In genomic region chr11:27720277-27720830, GRCh38 we compare ENCODE assay signal across 9 cellular contexts. TPM values are rescaled to one million over a fixed set of nuclear protein-coding genes. Genes with fewer than 3 reads are reported as not detected.
DNase-seq lines count a peak whose midpoint lies in the region; ATAC-seq and TF ChIP-seq lines count a peak whose summit lies in the region.
"Had no signal": no experiment of that assay in that cellular context is flagged by ENCODE, and none has a peak within 500 bp of the region (broad histone marks: within the 10 kb centered on the region; RNA-seq: fewer than 3 reads in every experiment).

No MANE protein-coding gene starts in this region.

- TF ChIP-seq CTCF in fibroblast of mammary gland (conservative IDR thresholded peaks at IDR 0.05; ENCODE audit: control insufficient read depth, insufficient read depth, low read depth, low read length), result peak; percentile 24
- peak; percentile 15 for TF ChIP-seq CTCF in smooth muscle cell (IDR thresholded peaks at IDR 0.05; ENCODE audit: borderline replicate concordance, insufficient read depth, poor library complexity, severe bottlenecking)

- H3K9me3 Mint-ChIP-seq in activated T-cell treated with anti-CD3 and anti-CD28 coated beads, Interleukin-2, amount 50 U/mL, for 72 hours, result peaks cover 3 to 13% of the 10 kb centered on the region in 2 donors

- no peak overlapping the region for H3K9ac ChIP-seq in smooth muscle cell (ENCODE audit: low read depth)

- peaks cover 8% of the 10 kb centered on the region for H3K4me1 ChIP-seq in smooth muscle cell (ENCODE audit: low read depth)

- H3K27ac ChIP-seq in smooth muscle cell (ENCODE audit: low read depth), result no peak overlapping the region

- H3K4me2 ChIP-seq in smooth muscle cell, result no peak overlapping the region

- no peaks in the 10 kb centered on the region for H3K9me3 ChIP-seq in smooth muscle cell (replicated peaks; ENCODE audit: low read depth)

- H3K4me3 ChIP-seq in fibroblast of mammary gland (ENCODE audit: control insufficient read depth, low read depth, low read length) (no peak overlapping the region), smooth muscle cell (no peak overlapping the region)

- H3K27me3 Mint-ChIP-seq in activated T-cell treated with anti-CD3 and anti-CD28 coated beads, Interleukin-2, amount 50 U/mL, for 72 hours (ENCODE audit: low read depth), result peaks cover 66% of the 10 kb centered on the region

- no peaks in the 10 kb centered on the region for H3K36me3 ChIP-seq in smooth muscle cell (ENCODE audit: low read depth)

- peak; percentile 28 to 42 for DNase-seq in activated T-cell treated with anti-CD3 and anti-CD28 coated beads, Interleukin-2, amount 50 U/mL, for 48 hours
- no peak for DNase-seq in activated T-cell treated with anti-CD3 and anti-CD28 coated beads, Interleukin-2, amount 50 U/mL, for 72 hours
- DNase-seq in fibroblast of mammary gland (ENCODE audit: low read depth), result peak; percentile 54
- no peak for DNase-seq in smooth muscle cell (lab: John Stamatoyannopoulos, UW; ENCODE audit: unreplicated experiment)
- no peak for DNase-seq in RKO (ENCODE audit: low spot score)

- no peak overlapping the region for H2AFZ ChIP-seq in smooth muscle cell (ENCODE audit: low read depth)

- H3K27me3 ChIP-seq in smooth muscle cell (ENCODE audit: low read depth), result peaks cover 57% of the 10 kb centered on the region

- no peak overlapping the region for H3K27ac Mint-ChIP-seq in activated T-cell treated with anti-CD3 and anti-CD28 coated beads, Interleukin-2, amount 50 U/mL, for 72 hours

- peaks cover 3% of the 10 kb centered on the region for H3F3A ChIP-seq in smooth muscle cell (ENCODE audit: low read depth)

- H3K79me2 ChIP-seq in smooth muscle cell (ENCODE audit: low read depth), result no peaks in the 10 kb centered on the region

- 3% methylated on average over 25 of the region's 25 CpGs for WGBS in smooth muscle cell (ENCODE audit: low lambda C conversion rate)

- H3K36me3 Mint-ChIP-seq in activated T-cell treated with anti-CD3 and anti-CD28 coated beads, Interleukin-2, amount 50 U/mL, for 72 hours (ENCODE audit: insufficient read depth in 2 of 2), result peaks cover 3 to 14% of the 10 kb centered on the region in 2 donors

- H4K20me1 ChIP-seq in smooth muscle cell (ENCODE audit: low read depth), result no peaks in the 10 kb centered on the region

- no peak overlapping the region for H3K4me3 Mint-ChIP-seq in activated T-cell treated with anti-CD3 and anti-CD28 coated beads, Interleukin-2, amount 50 U/mL, for 72 hours

- peaks cover 9% of the 10 kb centered on the region for H3K4me1 Mint-ChIP-seq in activated T-cell treated with anti-CD3 and anti-CD28 coated beads, Interleukin-2, amount 50 U/mL, for 72 hours (ENCODE audit: low read depth)

- ATAC-seq in activated T-cell treated with anti-CD3 and anti-CD28 coated beads, Interleukin-2, amount 50 U/mL, for 72 hours (replicated peaks in 1 of 2), result no peak
- ATAC-seq in GM21576 (IDR thresholded peaks at IDR 0.05; ENCODE audit: unreplicated experiment), result no peak
- no peak for ATAC-seq in HG03342 (IDR thresholded peaks at IDR 0.05; ENCODE audit: unreplicated experiment)
- ATAC-seq: right cardiac atrium had no signal

TF ChIP-seq in PFSK-1, 5 proteins besides CTCF, POLR2A, EP300 and RAD21:
- TF ChIP-seq FOXP2 (optimal IDR thresholded peaks at IDR 0.05; ENCODE audit: borderline replicate concordance, extremely low read depth, extremely low read length, insufficient read depth), result no peak
- peak; percentile 67; the same call in 1 of the 2 replicates for TF ChIP-seq SIN3A (IDR thresholded peaks at IDR 0.05; ENCODE audit: borderline replicate concordance, insufficient read depth, low read length)
- TF ChIP-seq REST (IDR thresholded peaks at IDR 0.05; ENCODE audit: insufficient read depth in 1 of 2, low read depth in 2 of 2, low read length in 2 of 2), result peak; percentile 97 to 99
- TF ChIP-seq POLR2AphosphoS5 (IDR thresholded peaks at IDR 0.05; ENCODE audit: low read depth, low read length), result no peak
- TF ChIP-seq TAF1 (IDR thresholded peaks at IDR 0.05; ENCODE audit: borderline replicate concordance, insufficient read depth, low read length), result no peak

RNA-seq across cellular contexts. Expression of gene BDNF, which starts 20.1 kb away (rescaled TPM):
- total RNA-seq in activated T-cell treated with anti-CD3 and anti-CD28 coated beads, Interleukin-2, amount 50 U/mL, for 72 hours, result not detected
- polyA plus RNA-seq in PFSK-1 (2012; ENCODE audit: insufficient read length, low read depth), result 11.6 TPM
- 8.2 and 8.3 TPM in 2 replicates for total RNA-seq in smooth muscle cell
- polyA plus RNA-seq in smooth muscle cell, result 5.6 and 7.3 TPM in 2 replicates

Comparison
In these comparisons a context has a peak if more than half of its experiments do, and no peak if none do; other contexts are left out.
1. DNase-seq: peak in activated T-cell treated with anti-CD3 and anti-CD28 coated beads, Interleukin-2, amount 50 U/mL, for 48 hours (2 of 2) and fibroblast of mammary gland (single experiment); none in activated T-cell treated with anti-CD3 and anti-CD28 coated beads, Interleukin-2, amount 50 U/mL, for 72 hours (0 of 2), smooth muscle cell (single experiment) and RKO (single experiment).